In the genomic region with DNA sequence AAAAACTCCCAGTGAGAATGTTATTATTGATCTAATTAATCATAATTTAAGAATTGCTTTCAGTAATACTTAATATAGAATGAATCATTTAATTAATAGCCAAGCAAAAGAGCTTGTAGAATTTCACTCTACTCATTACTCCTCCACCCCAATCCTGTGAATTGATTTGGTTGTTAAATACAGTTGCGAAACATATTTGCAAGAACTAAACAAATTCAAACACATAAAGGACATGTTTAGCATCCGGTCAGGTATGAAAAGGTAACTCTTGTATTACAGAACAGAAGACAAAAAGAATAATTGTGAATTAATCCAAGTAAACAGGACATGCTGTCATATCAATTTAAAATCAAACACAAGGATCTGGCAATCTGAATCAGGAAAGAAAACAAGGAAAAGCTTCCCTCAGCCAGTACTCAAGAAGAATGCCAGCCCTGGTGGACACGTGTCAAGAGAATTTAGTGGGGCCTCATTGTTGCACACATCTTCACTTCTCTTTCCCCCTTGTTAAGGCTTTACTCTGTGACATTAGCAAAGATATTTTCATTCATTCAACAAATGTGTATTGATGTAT, we compare ENCODE assay signal across 26 cellular contexts.
"Had no signal": no experiment of that assay in that cellular context is flagged by ENCODE, and none has a peak within 500 bp of the region (broad histone marks: within the 10 kb centered on the region; RNA-seq: fewer than 3 reads in every experiment).

No MANE protein-coding gene starts in this region.

- H3K4me3 Mint-ChIP-seq: activated CD4-positive, alpha-beta memory T cell treated with anti-CD3 and anti-CD28 coated beads for 36 hours; activated CD4-positive, alpha-beta T cell treated with anti-CD3 and anti-CD28 coated beads, Interleukin-2, amount 10 ng/mL, durations not matched to agents 7 days and 5 days; activated naive CD8-positive, alpha-beta T cell; activated T-cell treated with anti-CD3 and anti-CD28 coated beads, Interleukin-2, amount 50 U/mL, for 4 hours; brain had no signal

- H3K4me1 ChIP-seq: Peyer's patch, SJCRH30 had no signal

- H3K9ac ChIP-seq: SK-N-SH had no signal

- H3K27me3 Mint-ChIP-seq: activated CD4-positive, alpha-beta memory T cell treated with anti-CD3 and anti-CD28 coated beads for 36 hours; activated CD4-positive, alpha-beta T cell treated with anti-CD3 and anti-CD28 coated beads, Interleukin-2, amount 10 ng/mL, durations not matched to agents 7 days and 5 days; activated naive CD8-positive, alpha-beta T cell; brain had no signal

- ATAC-seq: activated T-cell treated with anti-CD3 and anti-CD28 coated beads, Interleukin-2, amount 50 U/mL, for 4 hours had no signal

- H3K9me3 ChIP-seq: Peyer's patch, SJCRH30, SK-N-SH had no signal

- H3K4me3 ChIP-seq: cardiac muscle cell, Peyer's patch, SJCRH30 had no signal

- H3K4me1 Mint-ChIP-seq: activated CD4-positive, alpha-beta T cell treated with anti-CD3 and anti-CD28 coated beads, Interleukin-2, amount 10 ng/mL, durations not matched to agents 7 days and 5 days had no signal

- H3K27me3 ChIP-seq: cardiac muscle cell, Peyer's patch, SJCRH30 had no signal

- H3K27ac Mint-ChIP-seq: activated CD4-positive, alpha-beta memory T cell treated with anti-CD3 and anti-CD28 coated beads for 36 hours; activated CD4-positive, alpha-beta T cell treated with anti-CD3 and anti-CD28 coated beads, Interleukin-2, amount 10 ng/mL, durations not matched to agents 7 days and 5 days; activated naive CD8-positive, alpha-beta T cell had no signal

- H3K27ac ChIP-seq: cardiac muscle cell, Peyer's patch, RWPE1, SJCRH30, VCaP had no signal

- H3K36me3 ChIP-seq: cardiac muscle cell, Peyer's patch, SJCRH30 had no signal

- H3K9me3 Mint-ChIP-seq: activated CD4-positive, alpha-beta T cell treated with anti-CD3 and anti-CD28 coated beads, Interleukin-2, amount 10 ng/mL, durations not matched to agents 7 days and 5 days had no signal

- DNase-seq: activated CD4-positive, alpha-beta memory T cell treated with anti-CD3 and anti-CD28 coated beads for 36 hours; activated CD4-positive, alpha-beta T cell treated with anti-CD3 and anti-CD28 coated beads, Interleukin-2, amount 10 ng/mL, durations not matched to agents 7 days and 5 days; activated CD4-positive, CD25-positive, alpha-beta regulatory T cell; activated CD8-positive, alpha-beta memory T cell treated with anti-CD3 and anti-CD28 coated beads for 24 hours; activated effector memory CD4-positive, alpha-beta T cell treated with anti-CD3 and anti-CD28 coated beads, Interleukin-2, amount 50 U/mL, for 16 hours; activated naive CD4-positive, alpha-beta T cell treated with Interleukin-2 at 50 U/mL for 16 hours; activated T-cell treated with anti-CD3 and anti-CD28 coated beads, Interleukin-2, amount 50 U/mL, for 4 hours; amygdala; cerebellar nuclear complex; MM.1S; NCI-H1105; NCI-H1436; NCI-H1694 treated with DMSO at 0.1 percent for 48 hours; NCI-H2029 treated with DMSO at 0.1 percent for 48 hours; NCI-H345; NCI-H510A; Peyer's patch; Right ventricle myocardium superior; SJCRH30; SK-N-SH; T-helper 1 cell had no signal
